14 cellular contexts compared by ENCODE assay signal in genomic region chr4:39745920-39746319, GRCh38.
"Had no signal": no experiment of that assay in that cellular context is flagged by ENCODE, and none has a peak within 500 bp of the region (broad histone marks: within the 10 kb centered on the region; RNA-seq: fewer than 3 reads in every experiment).

No MANE protein-coding gene starts in this region.

- H3K27me3 ChIP-seq: ascending aorta, gastrocnemius medialis had no signal

- H3K4me1 Mint-ChIP-seq: neural crest cell had no signal

- H3K4me1 ChIP-seq: ascending aorta had no signal

- H3K27ac Mint-ChIP-seq: activated naive CD8-positive, alpha-beta T cell treated with anti-CD3 and anti-CD28 coated beads, Interleukin-2, amount 10 ng/mL, durations not matched to agents 7 days and 5 days had no signal

- H3K4me3 Mint-ChIP-seq: activated CD4-positive, alpha-beta T cell treated with anti-CD3 and anti-CD28 coated beads, Interleukin-2, amount 10 ng/mL, durations not matched to agents 24 days and 14 days; activated naive CD8-positive, alpha-beta T cell treated with anti-CD3 and anti-CD28 coated beads, Interleukin-2, amount 10 ng/mL, durations not matched to agents 7 days and 5 days; neural crest cell had no signal

- H3K36me3 ChIP-seq: thoracic aorta had no signal

- H3K9me3 ChIP-seq: ascending aorta, gastrocnemius medialis, left ventricle myocardium inferior, thoracic aorta had no signal

- DNase-seq: activated CD4-positive, alpha-beta T cell treated with anti-CD3 and anti-CD28 coated beads, Interleukin-2, amount 10 ng/mL, durations not matched to agents 24 days and 14 days; activated gamma-delta T cell; activated naive CD8-positive, alpha-beta T cell treated with anti-CD3 and anti-CD28 coated beads, Interleukin-2, amount 10 ng/mL, durations not matched to agents 7 days and 5 days; effector CD4-positive, alpha-beta T cell; gastrocnemius medialis; left ventricle myocardium inferior; mesenchymal stem cell; stimulated activated CD4-positive, alpha-beta T cell treated with anti-CD3 and anti-CD28 coated beads, Interleukin-12 subunit alpha, Interleukin-12 subunit beta, amount 100 ng/mL, for 4 hours; stimulated activated naive CD8-positive, alpha-beta T cell treated with anti-CD3 and anti-CD28 coated beads, Interleukin-15, Interleukin-2, amounts not matched to agents 100 U/mL and 50 U/mL, for 24 hours; T1000 had no signal

- ATAC-seq: gastrocnemius medialis; stimulated activated naive CD8-positive, alpha-beta T cell treated with anti-CD3 and anti-CD28 coated beads, Interleukin-15, Interleukin-2, amounts not matched to agents 100 U/mL and 50 U/mL, for 24 hours had no signal

- H3K27ac ChIP-seq: ascending aorta, coronary artery, gastrocnemius medialis, left ventricle myocardium inferior, thoracic aorta had no signal

- H3K27me3 Mint-ChIP-seq: activated CD4-positive, alpha-beta T cell treated with anti-CD3 and anti-CD28 coated beads, Interleukin-2, amount 10 ng/mL, durations not matched to agents 24 days and 14 days; activated naive CD8-positive, alpha-beta T cell treated with anti-CD3 and anti-CD28 coated beads, Interleukin-2, amount 10 ng/mL, durations not matched to agents 7 days and 5 days had no signal

- H3K4me3 ChIP-seq: ascending aorta, coronary artery, gastrocnemius medialis, left ventricle myocardium inferior, thoracic aorta had no signal

- H3K9me3 Mint-ChIP-seq: activated CD4-positive, alpha-beta T cell treated with anti-CD3 and anti-CD28 coated beads, Interleukin-2, amount 10 ng/mL, durations not matched to agents 24 days and 14 days; activated naive CD8-positive, alpha-beta T cell treated with anti-CD3 and anti-CD28 coated beads, Interleukin-2, amount 10 ng/mL, durations not matched to agents 7 days and 5 days; neural crest cell had no signal
